1 cellular context compared by ENCODE assay signal in genomic region chr18:63457987-63458386, GRCh38.
TF ChIP-seq lines count a peak whose summit lies in the region.

No MANE protein-coding gene starts in this region.

TF ChIP-seq in K562, 482 proteins besides CTCF, POLR2A, EP300 and RAD21:
- TF ChIP-seq, protein P1, sequence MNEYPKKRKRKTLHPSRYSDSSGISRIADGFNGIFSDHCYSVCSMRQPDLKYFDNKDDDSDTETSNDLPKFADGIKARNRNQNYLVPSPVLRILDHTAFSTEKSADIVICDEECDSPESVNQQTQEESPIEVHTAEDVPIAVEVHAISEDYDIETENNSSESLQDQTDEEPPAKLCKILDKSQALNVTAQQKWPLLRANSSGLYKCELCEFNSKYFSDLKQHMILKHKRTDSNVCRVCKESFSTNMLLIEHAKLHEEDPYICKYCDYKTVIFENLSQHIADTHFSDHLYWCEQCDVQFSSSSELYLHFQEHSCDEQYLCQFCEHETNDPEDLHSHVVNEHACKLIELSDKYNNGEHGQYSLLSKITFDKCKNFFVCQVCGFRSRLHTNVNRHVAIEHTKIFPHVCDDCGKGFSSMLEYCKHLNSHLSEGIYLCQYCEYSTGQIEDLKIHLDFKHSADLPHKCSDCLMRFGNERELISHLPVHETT (CRISPR knock-in tag; conservative IDR thresholded peaks at IDR 0.05 in 1 of 2, IDR thresholded peaks at IDR 0.05 in 1 of 2): no peak
- TF ChIP-seq CBFA2T3 (IDR thresholded peaks at IDR 0.05): peak; percentile 29; the same call in 1 of the 2 replicates
- TF ChIP-seq, protein P2, sequence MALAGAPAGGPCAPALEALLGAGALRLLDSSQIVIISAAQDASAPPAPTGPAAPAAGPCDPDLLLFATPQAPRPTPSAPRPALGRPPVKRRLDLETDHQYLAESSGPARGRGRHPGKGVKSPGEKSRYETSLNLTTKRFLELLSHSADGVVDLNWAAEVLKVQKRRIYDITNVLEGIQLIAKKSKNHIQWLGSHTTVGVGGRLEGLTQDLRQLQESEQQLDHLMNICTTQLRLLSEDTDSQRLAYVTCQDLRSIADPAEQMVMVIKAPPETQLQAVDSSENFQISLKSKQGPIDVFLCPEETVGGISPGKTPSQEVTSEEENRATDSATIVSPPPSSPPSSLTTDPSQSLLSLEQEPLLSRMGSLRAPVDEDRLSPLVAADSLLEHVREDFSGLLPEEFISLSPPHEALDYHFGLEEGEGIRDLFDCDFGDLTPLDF (CRISPR knock-in tag; IDR thresholded peaks at IDR 0.05): no peak
